1 cellular context compared by ENCODE assay signal in the genomic region with DNA sequence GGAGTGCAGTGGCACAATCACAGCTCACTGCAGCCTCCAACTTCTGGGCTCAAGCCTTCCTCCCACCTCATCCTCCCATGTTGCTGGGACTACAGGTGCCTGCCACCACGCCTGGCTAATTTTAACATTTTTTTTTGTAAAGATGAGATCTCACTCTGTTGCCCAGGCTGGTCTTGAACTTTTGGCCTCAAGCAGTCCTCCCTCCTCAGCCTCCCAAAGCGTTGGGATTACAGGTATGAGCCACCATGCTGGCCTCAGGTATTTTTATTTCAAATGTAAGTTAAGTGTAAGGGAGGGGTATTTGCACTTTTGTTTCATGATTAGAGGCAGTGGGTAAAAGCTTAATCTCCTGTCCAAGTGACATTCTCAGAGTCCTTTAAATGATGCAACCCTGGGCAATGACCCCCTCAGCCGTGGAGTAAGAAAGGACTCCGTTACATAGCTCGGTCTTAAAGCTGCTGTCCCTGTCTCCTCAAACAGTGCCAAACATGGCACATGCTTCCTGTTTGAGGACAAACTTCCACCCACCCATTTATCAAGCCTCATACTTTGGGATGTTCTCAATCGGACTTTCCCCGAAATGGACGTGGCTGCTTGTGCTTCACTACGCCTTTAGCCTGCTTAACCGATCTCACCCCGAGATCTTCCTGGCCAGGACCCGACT.
TF ChIP-seq lines count a peak whose summit lies in the region.

No MANE protein-coding gene starts in this region.

TF ChIP-seq in K562, 482 proteins besides CTCF, POLR2A, EP300 and RAD21 (continued from another document and continues in another):
- TF ChIP-seq XRCC5 (IDR thresholded peaks at IDR 0.05; ENCODE audit: low read depth, low read length) (no peak), HOXB6 (CRISPR knock-in tag; IDR thresholded peaks at IDR 0.05; ENCODE audit: borderline replicate concordance) (no peak), ZNF76 (CRISPR knock-in tag; IDR thresholded peaks at IDR 0.05; ENCODE audit: borderline replicate concordance) (no peak), ZC3H11A (IDR thresholded peaks at IDR 0.05; ENCODE audit: low read depth, low read length) (no peak), ZNF311 (CRISPR knock-in tag; IDR thresholded peaks at IDR 0.05) (peak; percentile 39; the same call in 1 of the 2 replicates), KAT7 (CRISPR knock-in tag; IDR thresholded peaks at IDR 0.05; ENCODE audit: borderline replicate concordance) (no peak), CBFB (CRISPR knock-in tag; IDR thresholded peaks at IDR 0.05) (no peak), BRD9 (IDR thresholded peaks at IDR 0.05; ENCODE audit: low read depth, partially characterized antibody) (no peak), NR2F6 (CRISPR knock-in tag; IDR thresholded peaks at IDR 0.05) (no peak), BCOR (IDR thresholded peaks at IDR 0.05) (no peak), TAF15 (IDR thresholded peaks at IDR 0.05; ENCODE audit: low read depth, low read length) (no peak), ZNF347 (CRISPR knock-in tag; IDR thresholded peaks at IDR 0.05; ENCODE audit: low read depth) (no peak), NELFE (IDR thresholded peaks at IDR 0.05; ENCODE audit: insufficient read depth, insufficient read length) (no peak), HMG20B (CRISPR knock-in tag; IDR thresholded peaks at IDR 0.05) (no peak), TCF3 (CRISPR knock-in tag; IDR thresholded peaks at IDR 0.05) (no peak), SMAD1 (IDR thresholded peaks at IDR 0.05; ENCODE audit: low read depth, low read length, partially characterized antibody) (no peak), DDX20 (tag; IDR thresholded peaks at IDR 0.05; ENCODE audit: low read depth) (no peak), XRCC4 (IDR thresholded peaks at IDR 0.05; ENCODE audit: extremely low read depth, insufficient read depth, insufficient read length) (no peak), ZNF695 (CRISPR knock-in tag; IDR thresholded peaks at IDR 0.05) (no peak), ZNF175 (CRISPR knock-in tag; IDR thresholded peaks at IDR 0.05; ENCODE audit: low read depth) (peak; percentile 76; the same call in 1 of the 2 replicates), KAT8 (IDR thresholded peaks at IDR 0.05; ENCODE audit: low read depth) (no peak), MIER1 (IDR thresholded peaks at IDR 0.05; ENCODE audit: low read depth) (no peak), MAFF (IDR thresholded peaks at IDR 0.05; ENCODE audit: low read length) (no peak), NR1H2 (CRISPR knock-in tag; IDR thresholded peaks at IDR 0.05) (no peak), RCOR1 (IDR thresholded peaks at IDR 0.05; ENCODE audit: borderline replicate concordance in 1 of 2, low read depth in 2 of 2, low read length in 2 of 2) (no peak)
- TF ChIP-seq, protein P1, sequence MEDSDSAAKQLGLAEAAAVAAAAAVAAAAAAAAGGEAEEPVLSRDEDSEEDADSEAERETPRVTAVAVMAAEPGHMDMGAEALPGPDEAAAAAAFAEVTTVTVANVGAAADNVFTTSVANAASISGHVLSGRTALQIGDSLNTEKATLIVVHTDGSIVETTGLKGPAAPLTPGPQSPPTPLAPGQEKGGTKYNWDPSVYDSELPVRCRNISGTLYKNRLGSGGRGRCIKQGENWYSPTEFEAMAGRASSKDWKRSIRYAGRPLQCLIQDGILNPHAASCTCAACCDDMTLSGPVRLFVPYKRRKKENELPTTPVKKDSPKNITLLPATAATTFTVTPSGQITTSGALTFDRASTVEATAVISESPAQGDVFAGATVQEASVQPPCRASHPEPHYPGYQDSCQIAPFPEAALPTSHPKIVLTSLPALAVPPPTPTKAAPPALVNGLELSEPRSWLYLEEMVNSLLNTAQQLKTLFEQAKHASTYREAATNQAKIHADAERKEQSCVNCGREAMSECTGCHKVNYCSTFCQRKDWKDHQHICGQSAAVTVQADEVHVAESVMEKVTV (CRISPR knock-in tag; IDR thresholded peaks at IDR 0.05): no peak
- TF ChIP-seq, protein P2, sequence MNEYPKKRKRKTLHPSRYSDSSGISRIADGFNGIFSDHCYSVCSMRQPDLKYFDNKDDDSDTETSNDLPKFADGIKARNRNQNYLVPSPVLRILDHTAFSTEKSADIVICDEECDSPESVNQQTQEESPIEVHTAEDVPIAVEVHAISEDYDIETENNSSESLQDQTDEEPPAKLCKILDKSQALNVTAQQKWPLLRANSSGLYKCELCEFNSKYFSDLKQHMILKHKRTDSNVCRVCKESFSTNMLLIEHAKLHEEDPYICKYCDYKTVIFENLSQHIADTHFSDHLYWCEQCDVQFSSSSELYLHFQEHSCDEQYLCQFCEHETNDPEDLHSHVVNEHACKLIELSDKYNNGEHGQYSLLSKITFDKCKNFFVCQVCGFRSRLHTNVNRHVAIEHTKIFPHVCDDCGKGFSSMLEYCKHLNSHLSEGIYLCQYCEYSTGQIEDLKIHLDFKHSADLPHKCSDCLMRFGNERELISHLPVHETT (CRISPR knock-in tag; conservative IDR thresholded peaks at IDR 0.05 in 1 of 2, IDR thresholded peaks at IDR 0.05 in 1 of 2): no peak
- TF ChIP-seq, protein P3, sequence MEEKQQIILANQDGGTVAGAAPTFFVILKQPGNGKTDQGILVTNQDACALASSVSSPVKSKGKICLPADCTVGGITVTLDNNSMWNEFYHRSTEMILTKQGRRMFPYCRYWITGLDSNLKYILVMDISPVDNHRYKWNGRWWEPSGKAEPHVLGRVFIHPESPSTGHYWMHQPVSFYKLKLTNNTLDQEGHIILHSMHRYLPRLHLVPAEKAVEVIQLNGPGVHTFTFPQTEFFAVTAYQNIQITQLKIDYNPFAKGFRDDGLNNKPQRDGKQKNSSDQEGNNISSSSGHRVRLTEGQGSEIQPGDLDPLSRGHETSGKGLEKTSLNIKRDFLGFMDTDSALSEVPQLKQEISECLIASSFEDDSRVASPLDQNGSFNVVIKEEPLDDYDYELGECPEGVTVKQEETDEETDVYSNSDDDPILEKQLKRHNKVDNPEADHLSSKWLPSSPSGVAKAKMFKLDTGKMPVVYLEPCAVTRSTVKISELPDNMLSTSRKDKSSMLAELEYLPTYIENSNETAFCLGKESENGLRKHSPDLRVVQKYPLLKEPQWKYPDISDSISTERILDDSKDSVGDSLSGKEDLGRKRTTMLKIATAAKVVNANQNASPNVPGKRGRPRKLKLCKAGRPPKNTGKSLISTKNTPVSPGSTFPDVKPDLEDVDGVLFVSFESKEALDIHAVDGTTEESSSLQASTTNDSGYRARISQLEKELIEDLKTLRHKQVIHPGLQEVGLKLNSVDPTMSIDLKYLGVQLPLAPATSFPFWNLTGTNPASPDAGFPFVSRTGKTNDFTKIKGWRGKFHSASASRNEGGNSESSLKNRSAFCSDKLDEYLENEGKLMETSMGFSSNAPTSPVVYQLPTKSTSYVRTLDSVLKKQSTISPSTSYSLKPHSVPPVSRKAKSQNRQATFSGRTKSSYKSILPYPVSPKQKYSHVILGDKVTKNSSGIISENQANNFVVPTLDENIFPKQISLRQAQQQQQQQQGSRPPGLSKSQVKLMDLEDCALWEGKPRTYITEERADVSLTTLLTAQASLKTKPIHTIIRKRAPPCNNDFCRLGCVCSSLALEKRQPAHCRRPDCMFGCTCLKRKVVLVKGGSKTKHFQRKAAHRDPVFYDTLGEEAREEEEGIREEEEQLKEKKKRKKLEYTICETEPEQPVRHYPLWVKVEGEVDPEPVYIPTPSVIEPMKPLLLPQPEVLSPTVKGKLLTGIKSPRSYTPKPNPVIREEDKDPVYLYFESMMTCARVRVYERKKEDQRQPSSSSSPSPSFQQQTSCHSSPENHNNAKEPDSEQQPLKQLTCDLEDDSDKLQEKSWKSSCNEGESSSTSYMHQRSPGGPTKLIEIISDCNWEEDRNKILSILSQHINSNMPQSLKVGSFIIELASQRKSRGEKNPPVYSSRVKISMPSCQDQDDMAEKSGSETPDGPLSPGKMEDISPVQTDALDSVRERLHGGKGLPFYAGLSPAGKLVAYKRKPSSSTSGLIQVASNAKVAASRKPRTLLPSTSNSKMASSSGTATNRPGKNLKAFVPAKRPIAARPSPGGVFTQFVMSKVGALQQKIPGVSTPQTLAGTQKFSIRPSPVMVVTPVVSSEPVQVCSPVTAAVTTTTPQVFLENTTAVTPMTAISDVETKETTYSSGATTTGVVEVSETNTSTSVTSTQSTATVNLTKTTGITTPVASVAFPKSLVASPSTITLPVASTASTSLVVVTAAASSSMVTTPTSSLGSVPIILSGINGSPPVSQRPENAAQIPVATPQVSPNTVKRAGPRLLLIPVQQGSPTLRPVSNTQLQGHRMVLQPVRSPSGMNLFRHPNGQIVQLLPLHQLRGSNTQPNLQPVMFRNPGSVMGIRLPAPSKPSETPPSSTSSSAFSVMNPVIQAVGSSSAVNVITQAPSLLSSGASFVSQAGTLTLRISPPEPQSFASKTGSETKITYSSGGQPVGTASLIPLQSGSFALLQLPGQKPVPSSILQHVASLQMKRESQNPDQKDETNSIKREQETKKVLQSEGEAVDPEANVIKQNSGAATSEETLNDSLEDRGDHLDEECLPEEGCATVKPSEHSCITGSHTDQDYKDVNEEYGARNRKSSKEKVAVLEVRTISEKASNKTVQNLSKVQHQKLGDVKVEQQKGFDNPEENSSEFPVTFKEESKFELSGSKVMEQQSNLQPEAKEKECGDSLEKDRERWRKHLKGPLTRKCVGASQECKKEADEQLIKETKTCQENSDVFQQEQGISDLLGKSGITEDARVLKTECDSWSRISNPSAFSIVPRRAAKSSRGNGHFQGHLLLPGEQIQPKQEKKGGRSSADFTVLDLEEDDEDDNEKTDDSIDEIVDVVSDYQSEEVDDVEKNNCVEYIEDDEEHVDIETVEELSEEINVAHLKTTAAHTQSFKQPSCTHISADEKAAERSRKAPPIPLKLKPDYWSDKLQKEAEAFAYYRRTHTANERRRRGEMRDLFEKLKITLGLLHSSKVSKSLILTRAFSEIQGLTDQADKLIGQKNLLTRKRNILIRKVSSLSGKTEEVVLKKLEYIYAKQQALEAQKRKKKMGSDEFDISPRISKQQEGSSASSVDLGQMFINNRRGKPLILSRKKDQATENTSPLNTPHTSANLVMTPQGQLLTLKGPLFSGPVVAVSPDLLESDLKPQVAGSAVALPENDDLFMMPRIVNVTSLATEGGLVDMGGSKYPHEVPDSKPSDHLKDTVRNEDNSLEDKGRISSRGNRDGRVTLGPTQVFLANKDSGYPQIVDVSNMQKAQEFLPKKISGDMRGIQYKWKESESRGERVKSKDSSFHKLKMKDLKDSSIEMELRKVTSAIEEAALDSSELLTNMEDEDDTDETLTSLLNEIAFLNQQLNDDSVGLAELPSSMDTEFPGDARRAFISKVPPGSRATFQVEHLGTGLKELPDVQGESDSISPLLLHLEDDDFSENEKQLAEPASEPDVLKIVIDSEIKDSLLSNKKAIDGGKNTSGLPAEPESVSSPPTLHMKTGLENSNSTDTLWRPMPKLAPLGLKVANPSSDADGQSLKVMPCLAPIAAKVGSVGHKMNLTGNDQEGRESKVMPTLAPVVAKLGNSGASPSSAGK (IDR thresholded peaks at IDR 0.05): peak; percentile 83
- TF ChIP-seq, protein P4, sequence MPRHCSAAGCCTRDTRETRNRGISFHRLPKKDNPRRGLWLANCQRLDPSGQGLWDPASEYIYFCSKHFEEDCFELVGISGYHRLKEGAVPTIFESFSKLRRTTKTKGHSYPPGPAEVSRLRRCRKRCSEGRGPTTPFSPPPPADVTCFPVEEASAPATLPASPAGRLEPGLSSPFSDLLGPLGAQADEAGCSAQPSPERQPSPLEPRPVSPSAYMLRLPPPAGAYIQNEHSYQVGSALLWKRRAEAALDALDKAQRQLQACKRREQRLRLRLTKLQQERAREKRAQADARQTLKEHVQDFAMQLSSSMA (CRISPR knock-in tag; IDR thresholded peaks at IDR 0.05): no peak
- TF ChIP-seq, protein P5, sequence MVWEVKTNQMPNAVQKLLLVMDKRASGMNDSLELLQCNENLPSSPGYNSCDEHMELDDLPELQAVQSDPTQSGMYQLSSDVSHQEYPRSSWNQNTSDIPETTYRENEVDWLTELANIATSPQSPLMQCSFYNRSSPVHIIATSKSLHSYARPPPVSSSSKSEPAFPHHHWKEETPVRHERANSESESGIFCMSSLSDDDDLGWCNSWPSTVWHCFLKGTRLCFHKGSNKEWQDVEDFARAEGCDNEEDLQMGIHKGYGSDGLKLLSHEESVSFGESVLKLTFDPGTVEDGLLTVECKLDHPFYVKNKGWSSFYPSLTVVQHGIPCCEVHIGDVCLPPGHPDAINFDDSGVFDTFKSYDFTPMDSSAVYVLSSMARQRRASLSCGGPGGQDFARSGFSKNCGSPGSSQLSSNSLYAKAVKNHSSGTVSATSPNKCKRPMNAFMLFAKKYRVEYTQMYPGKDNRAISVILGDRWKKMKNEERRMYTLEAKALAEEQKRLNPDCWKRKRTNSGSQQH (CRISPR knock-in tag; IDR thresholded peaks at IDR 0.05): no peak
- TF ChIP-seq, protein P6, sequence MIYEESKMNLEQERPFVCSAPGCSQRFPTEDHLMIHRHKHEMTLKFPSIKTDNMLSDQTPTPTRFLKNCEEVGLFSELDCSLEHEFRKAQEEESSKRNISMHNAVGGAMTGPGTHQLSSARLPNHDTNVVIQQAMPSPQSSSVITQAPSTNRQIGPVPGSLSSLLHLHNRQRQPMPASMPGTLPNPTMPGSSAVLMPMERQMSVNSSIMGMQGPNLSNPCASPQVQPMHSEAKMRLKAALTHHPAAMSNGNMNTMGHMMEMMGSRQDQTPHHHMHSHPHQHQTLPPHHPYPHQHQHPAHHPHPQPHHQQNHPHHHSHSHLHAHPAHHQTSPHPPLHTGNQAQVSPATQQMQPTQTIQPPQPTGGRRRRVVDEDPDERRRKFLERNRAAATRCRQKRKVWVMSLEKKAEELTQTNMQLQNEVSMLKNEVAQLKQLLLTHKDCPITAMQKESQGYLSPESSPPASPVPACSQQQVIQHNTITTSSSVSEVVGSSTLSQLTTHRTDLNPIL (CRISPR knock-in tag; IDR thresholded peaks at IDR 0.05): no peak
- TF ChIP-seq, protein P7, sequence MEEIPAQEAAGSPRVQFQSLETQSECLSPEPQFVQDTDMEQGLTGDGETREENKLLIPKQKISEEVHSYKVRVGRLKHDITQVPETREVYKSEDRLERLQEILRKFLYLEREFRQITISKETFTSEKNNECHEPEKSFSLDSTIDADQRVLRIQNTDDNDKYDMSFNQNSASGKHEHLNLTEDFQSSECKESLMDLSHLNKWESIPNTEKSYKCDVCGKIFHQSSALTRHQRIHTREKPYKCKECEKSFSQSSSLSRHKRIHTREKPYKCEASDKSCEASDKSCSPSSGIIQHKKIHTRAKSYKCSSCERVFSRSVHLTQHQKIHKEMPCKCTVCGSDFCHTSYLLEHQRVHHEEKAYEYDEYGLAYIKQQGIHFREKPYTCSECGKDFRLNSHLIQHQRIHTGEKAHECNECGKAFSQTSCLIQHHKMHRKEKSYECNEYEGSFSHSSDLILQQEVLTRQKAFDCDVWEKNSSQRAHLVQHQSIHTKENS (CRISPR knock-in tag; IDR thresholded peaks at IDR 0.05): no peak
- TF ChIP-seq, protein P8, sequence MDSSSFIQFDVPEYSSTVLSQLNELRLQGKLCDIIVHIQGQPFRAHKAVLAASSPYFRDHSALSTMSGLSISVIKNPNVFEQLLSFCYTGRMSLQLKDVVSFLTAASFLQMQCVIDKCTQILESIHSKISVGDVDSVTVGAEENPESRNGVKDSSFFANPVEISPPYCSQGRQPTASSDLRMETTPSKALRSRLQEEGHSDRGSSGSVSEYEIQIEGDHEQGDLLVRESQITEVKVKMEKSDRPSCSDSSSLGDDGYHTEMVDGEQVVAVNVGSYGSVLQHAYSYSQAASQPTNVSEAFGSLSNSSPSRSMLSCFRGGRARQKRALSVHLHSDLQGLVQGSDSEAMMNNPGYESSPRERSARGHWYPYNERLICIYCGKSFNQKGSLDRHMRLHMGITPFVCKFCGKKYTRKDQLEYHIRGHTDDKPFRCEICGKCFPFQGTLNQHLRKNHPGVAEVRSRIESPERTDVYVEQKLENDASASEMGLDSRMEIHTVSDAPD (CRISPR knock-in tag; IDR thresholded peaks at IDR 0.05): no peak
